ENCODE assay signal across 28 cellular contexts in genomic region chr20:33736962-33737361, GRCh38.
"Had no signal": no experiment of that assay in that cellular context is flagged by ENCODE, and none has a peak within 500 bp of the region (broad histone marks: within the 10 kb centered on the region; RNA-seq: fewer than 3 reads in every experiment).

No MANE protein-coding gene starts in this region.

- H3K27me3 ChIP-seq: ascending aorta, body of pancreas had no signal

- DNase-seq: activated CD4-positive, alpha-beta T cell treated with anti-CD3 and anti-CD28 coated beads for 48 hours; activated CD4-positive, alpha-beta T cell treated with anti-CD3 and anti-CD28 coated beads, Interleukin-2, amount 50 U/mL, for 4 hours; activated CD4-positive, CD25-positive, alpha-beta regulatory T cell treated with anti-CD3 and anti-CD28 coated beads, Interleukin-2, amount 50 U/mL, for 72 hours; activated CD8-positive, alpha-beta memory T cell treated with anti-CD3 and anti-CD28 coated beads, Interleukin-2, amount 50 U/mL, for 48 hours; activated CD8-positive, alpha-beta T cell treated with anti-CD3 and anti-CD28 coated beads, Interleukin-2, amount 10 ng/mL, durations not matched to agents 7 days and 5 days; activated naive CD4-positive, alpha-beta T cell treated with anti-CD3 and anti-CD28 coated beads, Interleukin-2, amount 50 U/mL, for 16 hours; activated naive CD8-positive, alpha-beta T cell treated with anti-CD3 and anti-CD28 coated beads, Interleukin-2, amount 10 ng/mL, durations not matched to agents 7 days and 5 days; activated T-cell treated with anti-CD3 and anti-CD28 coated beads, Interleukin-2, amount 50 U/mL, for 1 hour; body of pancreas; central memory CD4-positive, alpha-beta T cell; MM.1S; NCI-H1105; NCI-H1436; NCI-H1694 treated with DMSO at 0.1 percent for 48 hours; NCI-H2029 treated with DMSO at 0.1 percent for 48 hours; NCI-H345; NCI-H510A; NCI-H526 treated with DMSO at 0.1 percent for 48 hours; NCI-H82; OCI-M1; RPMI8226; T-cell; T-helper 2 cell had no signal

- H3K36me3 ChIP-seq: ascending aorta had no signal

- H3K4me3 Mint-ChIP-seq: activated CD8-positive, alpha-beta T cell treated with anti-CD3 and anti-CD28 coated beads, Interleukin-2, amount 10 ng/mL, durations not matched to agents 7 days and 5 days; activated naive CD8-positive, alpha-beta T cell treated with anti-CD3 and anti-CD28 coated beads, Interleukin-2, amount 10 ng/mL, durations not matched to agents 7 days and 5 days; T-cell had no signal

- H3K27me3 Mint-ChIP-seq: activated naive CD8-positive, alpha-beta T cell treated with anti-CD3 and anti-CD28 coated beads, Interleukin-2, amount 10 ng/mL, durations not matched to agents 7 days and 5 days; T-cell had no signal

- H3K27ac Mint-ChIP-seq: activated CD8-positive, alpha-beta T cell treated with anti-CD3 and anti-CD28 coated beads, Interleukin-2, amount 10 ng/mL, durations not matched to agents 7 days and 5 days; activated naive CD8-positive, alpha-beta T cell treated with anti-CD3 and anti-CD28 coated beads, Interleukin-2, amount 10 ng/mL, durations not matched to agents 7 days and 5 days; T-cell had no signal

- H3K27ac ChIP-seq: ascending aorta, body of pancreas, SK-N-MC, VCaP had no signal

- ATAC-seq: activated CD8-positive, alpha-beta T cell treated with anti-CD3 and anti-CD28 coated beads, Interleukin-2, amount 10 ng/mL, durations not matched to agents 7 days and 5 days; body of pancreas; Panc1; Right ventricle myocardium inferior; T-cell had no signal

- H3K4me3 ChIP-seq: ascending aorta, body of pancreas, SK-N-MC had no signal
